ENCODE assay signal across 17 cellular contexts in genomic region chr12:126537961-126538530, GRCh38.
"Had no signal": no experiment of that assay in that cellular context is flagged by ENCODE, and none has a peak within 500 bp of the region (broad histone marks: within the 10 kb centered on the region; RNA-seq: fewer than 3 reads in every experiment).

No MANE protein-coding gene starts in this region.

- H3K4me1 ChIP-seq: lower lobe of right lung, pancreas, right lobe of liver, stomach, thyroid gland had no signal

- H3K27me3 ChIP-seq: pancreas, right lobe of liver, stomach, thyroid gland had no signal

- H3K36me3 ChIP-seq: lower lobe of right lung, pancreas, right lobe of liver, stomach, thyroid gland had no signal

- H3K4me3 ChIP-seq: dorsolateral prefrontal cortex, lower lobe of right lung, pancreas, right lobe of liver, stomach, thyroid gland had no signal

- H3K27ac ChIP-seq: dorsolateral prefrontal cortex, epithelial cell of prostate, lower lobe of right lung, pancreas, right lobe of liver, stomach, thyroid gland had no signal

- H3K9me3 ChIP-seq: lower lobe of right lung, pancreas, right lobe of liver, thyroid gland had no signal

- DNase-seq: dorsolateral prefrontal cortex; effector CD4-positive, alpha-beta T cell; foreskin melanocyte; hypothalamus; immature natural killer cell; left ventricle myocardium superior; lower lobe of right lung; natural killer cell; occipital lobe; pancreas; right lobe of liver; stimulated activated CD4-positive, alpha-beta T cell treated with anti-CD3 and anti-CD28 coated beads, Interleukin-2, amount 100 ng/mL, for 24 hours; stimulated activated CD4-positive, alpha-beta T cell treated with anti-CD3 and anti-CD28 coated beads, Interleukin-4, amount 100 ng/mL, for 24 hours; stimulated activated naive CD4-positive, alpha-beta T cell treated with Interleukin-2 at 50 U/mL for 16 hours; stomach; thyroid gland had no signal
